9 cellular contexts compared by ENCODE assay signal in genomic region chr2:205903549-205904129, GRCh38.
A peak's percentile ranks its signal among the peaks of the same experiment; 100 is the strongest.
DNase-seq lines count a peak whose midpoint lies in the region; ATAC-seq, FAIRE-seq and TF ChIP-seq lines count a peak whose summit lies in the region.
"Had no signal": no experiment of that assay in that cellular context is flagged by ENCODE, and none has a peak within 500 bp of the region (broad histone marks: within the 10 kb centered on the region; RNA-seq: fewer than 3 reads in every experiment).

No MANE protein-coding gene starts in this region.

- H3K27me3 ChIP-seq in spleen (replicated peaks in 1 of 7) = peaks cover 0 to 7% (median 0%) of the 10 kb centered on the region in 7 donors

- peak; percentile 35 for TF ChIP-seq CTCF in epithelial cell of esophagus (IDR thresholded peaks at IDR 0.05; ENCODE audit: insufficient read depth, low read depth, low read length, missing control alignments)
- TF ChIP-seq CTCF in spleen (IDR thresholded peaks at IDR 0.05 in 8 of 11, conservative IDR thresholded peaks at IDR 0.05 in 3 of 11) = peak in 8 of 11 experiments; percentile 17 to 60 (median 47)

- peak; percentile 89 for ATAC-seq in GM21723 (IDR thresholded peaks at IDR 0.05; ENCODE audit: unreplicated experiment)

- H3K4me1 ChIP-seq in spleen = no peaks in the 10 kb centered on the region

- DNase-seq in NCI-H1694 treated with DMSO at 0.1 percent for 48 hours (lab: John Stamatoyannopoulos, UW) (peak; percentile 4), NCI-H1694 (lab: John Stamatoyannopoulos, UW) (no peak), NAMALWA (ENCODE audit: low spot score) (peak; percentile 36), epithelial cell of esophagus (ENCODE audit: low read depth) (peak; percentile 30), spleen (no peak), HTR-8/SVneo (ENCODE audit: insufficient read length, low spot score) (no peak)
- no peak for DNase-seq in activated T-helper 1 cell treated with anti-CD3 and anti-CD28 coated beads, Interleukin-12 subunit alpha, Interleukin-12 subunit beta, Interleukin-2, Interleukin-4 antibody, amounts not matched to agents 30 ng/mL and 10 ng/mL and 1 ng/mL, durations not matched to agents 14 hours and 24 hours and 36 hours (ENCODE audit: low spot score)

- peaks cover 5% of the 10 kb centered on the region for H3K9me3 Mint-ChIP-seq in activated T-helper 1 cell treated with anti-CD3 and anti-CD28 coated beads, Interleukin-12 subunit alpha, Interleukin-12 subunit beta, Interleukin-2, Interleukin-4 antibody, amounts not matched to agents 30 ng/mL and 10 ng/mL and 1 ng/mL, durations not matched to agents 14 hours and 24 hours and 36 hours

- 56 to 71% (median 58%) methylated on average over 10 of the region's 10 CpGs for WGBS in spleen, 5 donors

- no peak overlapping the region for H3K27ac Mint-ChIP-seq in activated T-helper 1 cell treated with anti-CD3 and anti-CD28 coated beads, Interleukin-12 subunit alpha, Interleukin-12 subunit beta, Interleukin-2, Interleukin-4 antibody, amounts not matched to agents 30 ng/mL and 10 ng/mL and 1 ng/mL, durations not matched to agents 14 hours and 24 hours and 36 hours
- H3K27ac Mint-ChIP-seq: B cell had no signal

- intact Hi-C loops in spleen (cut with DNase I; ENCODE audit: low total_unique reads) = no loop called here
- intact Hi-C loops in activated T-helper 1 cell treated with anti-CD3 and anti-CD28 coated beads, Interleukin-12 subunit alpha, Interleukin-12 subunit beta, Interleukin-2, Interleukin-4 antibody, amounts not matched to agents 30 ng/mL and 10 ng/mL and 1 ng/mL, durations not matched to agents 14 hours and 24 hours and 36 hours (cut with micrococcal nuclease) = no loop called here

- H3K9me3 ChIP-seq in spleen = peaks cover 0 to 14% (median 3%) of the 10 kb centered on the region in 8 donors

- no peak for TF ChIP-seq POLR2A in spleen (IDR thresholded peaks at IDR 0.05)

- FAIRE-seq in HTR-8/SVneo (lab: Jason Lieb, UNC) = no peak

- H3K4me3 ChIP-seq in epithelial cell of esophagus (ENCODE audit: low read length) (no peak overlapping the region), spleen (no peak overlapping the region)

- H3K27ac ChIP-seq in spleen = no peak overlapping the region

- no peaks in the 10 kb centered on the region for H3K36me3 ChIP-seq in spleen

- H3K36me3 Mint-ChIP-seq in activated T-helper 1 cell treated with anti-CD3 and anti-CD28 coated beads, Interleukin-12 subunit alpha, Interleukin-12 subunit beta, Interleukin-2, Interleukin-4 antibody, amounts not matched to agents 30 ng/mL and 10 ng/mL and 1 ng/mL, durations not matched to agents 14 hours and 24 hours and 36 hours (ENCODE audit: low read depth) = no peaks in the 10 kb centered on the region

- H3K27me3 Mint-ChIP-seq in activated T-helper 1 cell treated with anti-CD3 and anti-CD28 coated beads, Interleukin-12 subunit alpha, Interleukin-12 subunit beta, Interleukin-2, Interleukin-4 antibody, amounts not matched to agents 30 ng/mL and 10 ng/mL and 1 ng/mL, durations not matched to agents 14 hours and 24 hours and 36 hours (ENCODE audit: insufficient read depth) = peaks cover 5% of the 10 kb centered on the region

- H3K4me1 Mint-ChIP-seq in activated T-helper 1 cell treated with anti-CD3 and anti-CD28 coated beads, Interleukin-12 subunit alpha, Interleukin-12 subunit beta, Interleukin-2, Interleukin-4 antibody, amounts not matched to agents 30 ng/mL and 10 ng/mL and 1 ng/mL, durations not matched to agents 14 hours and 24 hours and 36 hours (ENCODE audit: low read depth) = no peaks in the 10 kb centered on the region
- H3K4me1 Mint-ChIP-seq: B cell had no signal

- no peak overlapping the region for H3K4me3 Mint-ChIP-seq in activated T-helper 1 cell treated with anti-CD3 and anti-CD28 coated beads, Interleukin-12 subunit alpha, Interleukin-12 subunit beta, Interleukin-2, Interleukin-4 antibody, amounts not matched to agents 30 ng/mL and 10 ng/mL and 1 ng/mL, durations not matched to agents 14 hours and 24 hours and 36 hours
- H3K4me3 Mint-ChIP-seq: B cell had no signal

Comparison
In these comparisons a context has a peak if more than half of its experiments do, and no peak if none do; other contexts are left out.
1. DNase-seq: peak in NCI-H1694 treated with DMSO at 0.1 percent for 48 hours (single experiment), NAMALWA (single experiment) and epithelial cell of esophagus (single experiment); none in NCI-H1694 (single experiment), spleen (single experiment), HTR-8/SVneo (single experiment) and activated T-helper 1 cell treated with anti-CD3 and anti-CD28 coated beads, Interleukin-12 subunit alpha, Interleukin-12 subunit beta, Interleukin-2, Interleukin-4 antibody, amounts not matched to agents 30 ng/mL and 10 ng/mL and 1 ng/mL, durations not matched to agents 14 hours and 24 hours and 36 hours (single experiment).